8 cellular contexts compared by ENCODE assay signal in genomic region chr1:8878448-8879347, GRCh38. TPM values are rescaled to one million over a fixed set of nuclear protein-coding genes. Genes with fewer than 3 reads are reported as not detected.
DNase-seq lines count a peak whose midpoint lies in the region; ATAC-seq and TF ChIP-seq lines count a peak whose summit lies in the region.

Gene ENO1 (minus strand): TSS chr1:8878686. CDS start chr1:8874908, 3,778 bp downstream.

- ATAC-seq in GM19035 (IDR thresholded peaks at IDR 0.05; ENCODE audit: unreplicated experiment), result peak; percentile 68
- peak; percentile 79 for ATAC-seq in HG03342 (IDR thresholded peaks at IDR 0.05; ENCODE audit: unreplicated experiment)

- DNase-seq in AML-193 (lab: John Stamatoyannopoulos, UW) (peak; percentile 89), NCI-H446 treated with DMSO at 0.1 percent for 48 hours (lab: John Stamatoyannopoulos, UW) (peak; percentile 95), cerebellar nuclear complex (lab: John Stamatoyannopoulos, UW) (peak; percentile 61 to 91), kidney epithelial cell (ENCODE audit: low read depth) (no peak)
- peak; percentile 99 for DNase-seq in activated CD4-positive, alpha-beta T cell treated with anti-CD3 and anti-CD28 coated beads for 1 hour
- peak; percentile 97 for DNase-seq in stimulated activated CD4-positive, alpha-beta T cell treated with anti-CD3 and anti-CD28 coated beads, Interleukin-15, amount 100 ng/mL, for 24 hours

- TF ChIP-seq CTCF in kidney epithelial cell (IDR thresholded peaks at IDR 0.05; ENCODE audit: insufficient read depth, low read length, poor library complexity, severe bottlenecking), result no peak

- H3K36me3 ChIP-seq in kidney epithelial cell (ENCODE audit: control insufficient read depth, insufficient read depth, low read length), result no peaks in the 10 kb centered on the region

- H3K27me3 ChIP-seq in kidney epithelial cell (ENCODE audit: control insufficient read depth, insufficient read depth, low read length), result no peaks in the 10 kb centered on the region

- H3K4me3 ChIP-seq in kidney epithelial cell (ENCODE audit: low read depth, low read length), result peak within 1 kb of the TSS; percentile 84

RNA-seq across cellular contexts. Expression of gene ENO1, which starts in this region (rescaled TPM):
- total RNA-seq in kidney epithelial cell, result 1,235 and 1,336 TPM in 2 replicates
